Comparison of ENCODE assay signal across 8 cellular contexts in the genomic region with DNA sequence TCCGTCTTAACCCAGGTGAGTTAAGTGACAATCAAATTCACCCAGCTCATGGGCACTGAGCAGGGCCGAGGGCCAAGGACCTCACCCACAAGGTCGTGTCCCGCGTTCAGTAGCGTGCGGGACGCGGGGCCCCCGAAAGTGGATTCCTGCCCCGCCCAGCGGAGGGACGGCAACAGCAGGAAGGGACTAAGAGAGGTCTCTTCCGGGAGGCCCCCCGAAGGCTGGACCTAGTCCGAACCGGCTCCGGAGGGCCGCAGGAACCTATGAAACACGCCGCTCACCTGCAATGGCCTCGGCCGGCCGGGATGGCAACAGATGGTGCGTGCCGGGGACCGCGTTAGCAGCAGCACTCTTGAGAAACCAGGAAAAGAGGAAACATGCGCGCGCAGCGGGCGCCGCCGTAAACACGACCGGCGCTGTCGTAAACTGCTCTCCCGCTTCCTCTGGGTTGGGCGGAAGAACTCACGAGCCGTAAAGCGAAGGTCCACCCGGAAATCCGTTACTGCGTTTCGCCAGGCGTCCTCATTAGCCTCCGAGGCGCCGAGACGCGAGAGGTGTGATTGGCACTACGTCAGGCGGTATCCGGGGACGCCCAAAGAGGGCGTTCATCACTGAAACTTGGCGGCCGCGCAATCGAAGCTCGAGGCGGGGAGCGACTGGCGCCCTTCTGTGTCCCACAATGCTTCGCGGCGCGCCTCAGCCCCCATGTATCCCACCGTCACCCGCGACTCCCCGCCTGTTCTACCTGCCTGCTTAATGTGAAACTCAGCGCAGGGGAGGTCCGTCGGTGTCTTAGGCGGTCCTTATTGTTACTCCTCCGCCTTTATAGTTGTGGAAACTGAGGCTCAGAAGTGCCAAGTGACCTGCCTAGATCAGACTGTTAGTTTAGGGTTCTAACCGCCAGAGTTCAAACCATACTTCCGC. TPM values are rescaled to one million over a fixed set of nuclear protein-coding genes. Genes with fewer than 3 reads are reported as not detected.
A peak's percentile ranks its signal among the peaks of the same experiment; 100 is the strongest.
DNase-seq lines count a peak whose midpoint lies in the region; ATAC-seq and TF ChIP-seq lines count a peak whose summit lies in the region.

A gene with protein sequence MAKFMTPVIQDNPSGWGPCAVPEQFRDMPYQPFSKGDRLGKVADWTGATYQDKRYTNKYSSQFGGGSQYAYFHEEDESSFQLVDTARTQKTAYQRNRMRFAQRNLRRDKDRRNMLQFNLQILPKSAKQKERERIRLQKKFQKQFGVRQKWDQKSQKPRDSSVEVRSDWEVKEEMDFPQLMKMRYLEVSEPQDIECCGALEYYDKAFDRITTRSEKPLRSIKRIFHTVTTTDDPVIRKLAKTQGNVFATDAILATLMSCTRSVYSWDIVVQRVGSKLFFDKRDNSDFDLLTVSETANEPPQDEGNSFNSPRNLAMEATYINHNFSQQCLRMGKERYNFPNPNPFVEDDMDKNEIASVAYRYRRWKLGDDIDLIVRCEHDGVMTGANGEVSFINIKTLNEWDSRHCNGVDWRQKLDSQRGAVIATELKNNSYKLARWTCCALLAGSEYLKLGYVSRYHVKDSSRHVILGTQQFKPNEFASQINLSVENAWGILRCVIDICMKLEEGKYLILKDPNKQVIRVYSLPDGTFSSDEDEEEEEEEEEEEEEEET (minus strand): TSS at position 372 of the 924 bp plus-strand sequence. CDS start 3,045 bp downstream, outside the sequence.

- peak within 1 kb of the TSS; percentile 67 for H3K4me3 ChIP-seq in CD8-positive, alpha-beta T cell (ENCODE audit: low read depth, low read length)
- H3K4me3 ChIP-seq in lower lobe of right lung = peak within 1 kb of the TSS; percentile 75

- DNase-seq in CD8-positive, alpha-beta T cell = peak; percentile 95 to 99 (median 97)
- DNase-seq in HS-5 (ENCODE audit: low read depth) (peak; percentile 96), lower lobe of right lung (peak; percentile 99)
- DNase-seq in NK-92 treated with Interleukin-12 subunit alpha and Interleukin-12 subunit beta, amount 100 ng/mL, for 24 hours (lab: John Stamatoyannopoulos, UW) = peak; percentile 97
- DNase-seq in activated CD8-positive, alpha-beta memory T cell treated with anti-CD3 and anti-CD28 coated beads for 24 hours = peak; percentile 99
- DNase-seq in effector CD4-positive, alpha-beta T cell = peak; percentile 98
- peak; percentile 96 to 97 (median 96) for DNase-seq in stimulated activated CD4-positive, alpha-beta T cell treated with anti-CD3 and anti-CD28 coated beads, TNF-alpha, amount 100 ng/mL, for 24 hours (ENCODE audit: low read depth in 3 of 3)

- H3K9me3 ChIP-seq in CD8-positive, alpha-beta T cell (ENCODE audit: low read length) = no peaks in the 10 kb centered on the region
- no peaks in the 10 kb centered on the region for H3K9me3 ChIP-seq in lower lobe of right lung

- H3K36me3 Mint-ChIP-seq in CD8-positive, alpha-beta T cell = peaks cover 34% of the 10 kb centered on the region

- H3K9me3 Mint-ChIP-seq in CD8-positive, alpha-beta T cell = no peaks in the 10 kb centered on the region

- CTCF ChIA-PET in CD8-positive, alpha-beta T cell (lab: Charles Lee) = interaction anchor here (0.6 to 1.8 kb wide), 2 partner anchors 43 to 372 kb away, joined by 3 to 4 read pairs; no protein-coding TSS in a partner anchor

- no peaks in the 10 kb centered on the region for H3K27me3 Mint-ChIP-seq in CD8-positive, alpha-beta T cell (ENCODE audit: low read depth)

- peak within 1 kb of the TSS; percentile 99 for H3K27ac Mint-ChIP-seq in CD8-positive, alpha-beta T cell

- H3K4me3 Mint-ChIP-seq in CD8-positive, alpha-beta T cell = peak within 1 kb of the TSS; percentile 90

- H3K27ac ChIP-seq in CD8-positive, alpha-beta T cell (ENCODE audit: low read depth, low read length) = peak within 1 kb of the TSS; percentile 91
- peak within 1 kb of the TSS; percentile 91 for H3K27ac ChIP-seq in lower lobe of right lung

- TF ChIP-seq CTCF in CD8-positive, alpha-beta T cell (IDR thresholded peaks at IDR 0.05) = no peak
- no peak for TF ChIP-seq CTCF in lower lobe of right lung (IDR thresholded peaks at IDR 0.05)

- H3K4me1 ChIP-seq in CD8-positive, alpha-beta T cell (ENCODE audit: insufficient read depth, low read length) = peaks cover 12% of the 10 kb centered on the region
- peaks cover 23% of the 10 kb centered on the region for H3K4me1 ChIP-seq in lower lobe of right lung

- intact Hi-C loops in CD8-positive, alpha-beta T cell (cut with DNase I, micrococcal nuclease) = loop anchor here (1.0 to 10.0 kb wide), 12 partner anchors 22 to 1130 kb away; a partner anchor contains a TSS
- intact Hi-C loops in lower lobe of right lung (cut with DNase I) = no loop called here

- H3K4me1 Mint-ChIP-seq in CD8-positive, alpha-beta T cell (ENCODE audit: low read depth) = peaks cover 24% of the 10 kb centered on the region

- no peaks in the 10 kb centered on the region for H3K27me3 ChIP-seq in CD8-positive, alpha-beta T cell (ENCODE audit: insufficient read depth, low read length)
- H3K27me3 ChIP-seq in lower lobe of right lung (ENCODE audit: low read depth) = no peaks in the 10 kb centered on the region

- peak; percentile 92 for ATAC-seq in CD8-positive, alpha-beta T cell
- ATAC-seq in GM19468 (IDR thresholded peaks at IDR 0.05; ENCODE audit: extremely low read depth, unreplicated experiment) (peak; percentile 94), lower lobe of right lung (peak; percentile 98)

- H3K36me3 ChIP-seq in CD8-positive, alpha-beta T cell (ENCODE audit: insufficient read depth, low read length) = peaks cover 23% of the 10 kb centered on the region
- H3K36me3 ChIP-seq in lower lobe of right lung = peaks cover 33% of the 10 kb centered on the region

- POLR2A ChIA-PET in CD8-positive, alpha-beta T cell (lab: Charles Lee) = interaction anchor here (0.6 to 1.6 kb wide), 13 partner anchors 13 to 442 kb away, joined by 3 to 9 read pairs (median 3); a partner anchor contains a TSS

RNA-seq across cellular contexts. Expression of the gene that starts here (rescaled TPM):
- 100 to 1,000 TPM; 302 to 315 TPM for total RNA-seq in CD8-positive, alpha-beta T cell
- total RNA-seq in lower lobe of right lung = 133 TPM

Comparison
In these comparisons a context has a peak if more than half of its experiments do, and no peak if none do; other contexts are left out.
1. Peak in every context shown above with its lines: DNase-seq, ATAC-seq, H3K4me3 ChIP-seq and H3K27ac ChIP-seq.